In genomic region chr7:34107306-34107705, GRCh38 we compare ENCODE assay signal across 13 cellular contexts.
DNase-seq lines count a peak whose midpoint lies in the region; TF ChIP-seq lines count a peak whose summit lies in the region.
"Had no signal": no experiment of that assay in that cellular context is flagged by ENCODE, and none has a peak within 500 bp of the region (broad histone marks: within the 10 kb centered on the region; RNA-seq: fewer than 3 reads in every experiment).

No MANE protein-coding gene starts in this region.

- DNase-seq in NCI-H2196 treated with DMSO at 0.1 percent for 48 hours (lab: John Stamatoyannopoulos, UW; ENCODE audit: unreplicated experiment) (peak; percentile 12), NCI-H2196 (lab: John Stamatoyannopoulos, UW; ENCODE audit: unreplicated experiment) (no peak), NCI-H69 (lab: John Stamatoyannopoulos, UW) (peak; percentile 35), fibroblast of the aortic adventitia (ENCODE audit: low read depth) (peak; percentile 97), stromal cell of bone marrow (ENCODE audit: low read depth) (peak; percentile 88), mesenteric fat pad (ENCODE audit: low spot score) (no peak), sigmoid colon (no peak)
- no peak for DNase-seq in activated CD4-positive, CD25-positive, alpha-beta regulatory T cell (lab: John Stamatoyannopoulos, UW)
- DNase-seq: body of pancreas; DND-41; PC-9; stimulated activated CD4-positive, alpha-beta T cell treated with anti-CD3 and anti-CD28 coated beads, Interleukin-1b, Interleukin-23, amount 100 ng/mL, for 48 hours; stimulated activated naive CD8-positive, alpha-beta T cell treated with anti-CD3 and anti-CD28 coated beads, Interleukin-15, Interleukin-2, amounts not matched to agents 100 U/mL and 50 U/mL, for 24 hours had no signal

- 81 to 84% methylated on average over 5 of the region's 5 CpGs for WGBS in sigmoid colon, 2 donors

- intact Hi-C loops in sigmoid colon (cut with DNase I): no loop called here

- H3K4me3 ChIP-seq in fibroblast of the aortic adventitia (ENCODE audit: low read depth, low read length) (no peak overlapping the region), sigmoid colon (no peak overlapping the region)
- H3K4me3 ChIP-seq: body of pancreas, PC-9 had no signal

- no peaks in the 10 kb centered on the region for H3K4me1 ChIP-seq in sigmoid colon
- H3K4me1 ChIP-seq: body of pancreas had no signal

- no peak for TF ChIP-seq EP300 in sigmoid colon (IDR thresholded peaks at IDR 0.05)

- no peaks in the 10 kb centered on the region for H3K36me3 ChIP-seq in sigmoid colon

- no peaks in the 10 kb centered on the region for H3K27me3 ChIP-seq in sigmoid colon
- H3K27me3 ChIP-seq: body of pancreas had no signal

- peak overlapping the region in 1 of 4 donors; percentile 9 for H3K27ac ChIP-seq in sigmoid colon
- H3K27ac ChIP-seq: body of pancreas, PC-9 had no signal

- no peak for TF ChIP-seq CTCF in fibroblast of the aortic adventitia (IDR thresholded peaks at IDR 0.05; ENCODE audit: insufficient read depth, low read length)
- TF ChIP-seq CTCF in sigmoid colon (IDR thresholded peaks at IDR 0.05): no peak

- TF ChIP-seq POLR2A in sigmoid colon (IDR thresholded peaks at IDR 0.05): no peak

- no peaks in the 10 kb centered on the region for H3K9me3 ChIP-seq in sigmoid colon
- H3K9me3 ChIP-seq: body of pancreas had no signal

Comparison
In these comparisons a context has a peak if more than half of its experiments do, and no peak if none do; other contexts are left out.
1. DNase-seq: peak in NCI-H2196 treated with DMSO at 0.1 percent for 48 hours (single experiment), NCI-H69 (single experiment), fibroblast of the aortic adventitia (single experiment) and stromal cell of bone marrow (single experiment); none in NCI-H2196 (single experiment), mesenteric fat pad (single experiment), activated CD4-positive, CD25-positive, alpha-beta regulatory T cell (0 of 4) and sigmoid colon (single experiment).